Comparison of ENCODE assay signal across 7 cellular contexts in the genomic region with DNA sequence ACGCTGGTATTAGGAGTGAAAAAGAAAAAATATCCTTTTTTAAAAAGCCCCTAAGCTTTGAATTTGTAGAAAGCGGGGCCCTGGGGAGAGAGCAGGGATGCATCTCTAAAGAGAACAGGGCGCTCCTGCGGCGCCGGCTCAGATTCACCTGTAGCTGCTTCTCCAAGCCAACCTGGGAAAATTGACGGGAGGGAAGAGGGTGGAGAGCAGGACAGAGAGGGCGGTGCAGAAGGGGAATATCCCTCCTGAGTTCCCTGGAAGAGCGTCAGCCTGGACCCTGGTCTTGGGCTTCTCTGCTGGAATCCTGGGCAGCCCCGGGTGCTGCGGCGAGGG. TPM values are rescaled to one million over a fixed set of nuclear protein-coding genes. Genes with fewer than 3 reads are reported as not detected.
A peak's percentile ranks its signal among the peaks of the same experiment; 100 is the strongest.
DNase-seq lines count a peak whose midpoint lies in the region; TF ChIP-seq lines count a peak whose summit lies in the region.

No MANE protein-coding gene starts in this region.

- H3K36me3 Mint-ChIP-seq in glutamatergic neuron (ENCODE audit: unreplicated experiment), result no peaks in the 10 kb centered on the region

- no peaks in the 10 kb centered on the region for H3K9me3 ChIP-seq in HEK293 (ENCODE audit: control insufficient read depth, insufficient read depth, low read depth, low read length)
- H3K9me3 ChIP-seq in SU-DHL-6 (ENCODE audit: insufficient read depth, low read length), result no peaks in the 10 kb centered on the region

- peak overlapping the region; percentile 67 for H3K4me3 Mint-ChIP-seq in glutamatergic neuron (ENCODE audit: unreplicated experiment)

- no peaks in the 10 kb centered on the region for H3K27me3 Mint-ChIP-seq in glutamatergic neuron (ENCODE audit: unreplicated experiment)

- no peaks in the 10 kb centered on the region for H3K9me2 ChIP-seq in SU-DHL-6 (replicated peaks; ENCODE audit: insufficient read depth, low read length)

- H3K27ac Mint-ChIP-seq in glutamatergic neuron (ENCODE audit: unreplicated experiment), result no peak overlapping the region

- H3K36me3 ChIP-seq in HEK293 (ENCODE audit: control insufficient read depth in 2 of 2, insufficient read depth in 1 of 2, low read length in 2 of 2) (no peaks in the 10 kb centered on the region), SU-DHL-6 (ENCODE audit: low read length) (no peaks in the 10 kb centered on the region)

- H3K4me3 ChIP-seq in HEK293 (ENCODE audit: low read depth, low read length) (peak overlapping the region; percentile 51; the same call in 1 of the 2 replicates), SU-DHL-6 (ENCODE audit: insufficient read depth, low read length, poor library complexity, severe bottlenecking) (peak overlapping the region; percentile 56), skin epidermis (peak overlapping the region; percentile 33 to 56 (median 48))

- H3K9me3 Mint-ChIP-seq in glutamatergic neuron (ENCODE audit: unreplicated experiment), result no peaks in the 10 kb centered on the region

- H3K4me2 ChIP-seq in SU-DHL-6 (ENCODE audit: low read depth, low read length, poor library complexity, severe bottlenecking), result peak overlapping the region; percentile 81

- H4K20me1 ChIP-seq in SU-DHL-6 (ENCODE audit: low read depth, low read length), result no peaks in the 10 kb centered on the region

- peaks cover 2% of the 10 kb centered on the region for H3K4me1 Mint-ChIP-seq in glutamatergic neuron (ENCODE audit: low read depth, unreplicated experiment)

- peaks cover 41% of the 10 kb centered on the region for H3F3A ChIP-seq in SU-DHL-6 (ENCODE audit: insufficient read depth)

- CTCF ChIA-PET in HEK293 (lab: Yijun Ruan, JAX), result interaction anchor here (0.6 to 2.1 kb wide), 10 partner anchors 11 to 241 kb away, joined by 3 to 7 read pairs (median 4); no protein-coding TSS in a partner anchor

- peak overlapping the region; percentile 63 for H2AFZ ChIP-seq in SU-DHL-6 (ENCODE audit: low read depth, low read length, severe bottlenecking)

- DNase-seq in glutamatergic neuron (no peak), MV-4-11 (lab: John Stamatoyannopoulos, UW) (no peak), foreskin melanocyte (no peak)
- DNase-seq in NK-92 treated with Interleukin-12 subunit alpha and Interleukin-12 subunit beta, amount 100 ng/mL, for 24 hours (lab: John Stamatoyannopoulos, UW), result no peak

- H3K27me3 ChIP-seq in SU-DHL-6 (ENCODE audit: low read length), result no peaks in the 10 kb centered on the region

- H3K9ac ChIP-seq in SU-DHL-6 (ENCODE audit: low read length), result peak overlapping the region; percentile 54

- 0 out of 2 replicates have a peak, but pooled peaks cover 2% of the 10 kb centered on the region for H3K4me1 ChIP-seq in HEK293 (ENCODE audit: control insufficient read depth, insufficient read depth, low read length)

- POLR2A ChIA-PET in HEK293 (lab: Yijun Ruan, JAX), result interaction anchor here (1.0 to 3.7 kb wide), 8 partner anchors 12 to 183 kb away, joined by 3 to 32 read pairs (median 8); a partner anchor contains a TSS

- no peak for TF ChIP-seq CTCF in HEK293 (tag by site-specific recombination; IDR thresholded peaks at IDR 0.05)
- TF ChIP-seq CTCF in SU-DHL-6 (IDR thresholded peaks at IDR 0.05; ENCODE audit: insufficient read depth, low read length, poor library complexity, severe bottlenecking), result no peak
- no peak for TF ChIP-seq CTCF in glutamatergic neuron (IDR thresholded peaks at IDR 0.05; ENCODE audit: partially characterized antibody, unreplicated experiment)

- H3K79me2 ChIP-seq in SU-DHL-6 (ENCODE audit: insufficient read depth, low read length), result no peaks in the 10 kb centered on the region

- H3K27ac ChIP-seq in HEK293 (ENCODE audit: extremely low read depth, low read depth, low read length) (peak overlapping the region; percentile 49; the same call in 1 of the 2 replicates), SU-DHL-6 (ENCODE audit: low read depth, low read length) (peak overlapping the region; percentile 100), skin epidermis (peak overlapping the region in 9 of 21 experiments; percentile 23 to 85 (median 66))

TF ChIP-seq in HEK293, 187 proteins besides CTCF, POLR2A, EP300 and RAD21:
- 0 out of 2 replicates have a peak, but pooled peaks have one; percentile 14 for TF ChIP-seq SCRT1 (tag by site-specific recombination; IDR thresholded peaks at IDR 0.05; ENCODE audit: borderline replicate concordance)
- peak; percentile 67; the same call in 1 of the 2 replicates for TF ChIP-seq SCRT2 (tag by site-specific recombination; IDR thresholded peaks at IDR 0.05)
- no peak for TF ChIP-seq ZNF354C (tag by site-specific recombination; IDR thresholded peaks at IDR 0.05; ENCODE audit: borderline replicate concordance, low read depth)

RNA-seq across cellular contexts. Expression of a gene that starts 0.8 kb away (rescaled TPM):
- total RNA-seq in glutamatergic neuron (ENCODE audit: unreplicated experiment), result not detected

RNA-seq across cellular contexts. Expression of a gene that starts 33.8 kb away (rescaled TPM):
- 1,088 TPM for total RNA-seq in glutamatergic neuron (ENCODE audit: unreplicated experiment)
